In the genomic region with DNA sequence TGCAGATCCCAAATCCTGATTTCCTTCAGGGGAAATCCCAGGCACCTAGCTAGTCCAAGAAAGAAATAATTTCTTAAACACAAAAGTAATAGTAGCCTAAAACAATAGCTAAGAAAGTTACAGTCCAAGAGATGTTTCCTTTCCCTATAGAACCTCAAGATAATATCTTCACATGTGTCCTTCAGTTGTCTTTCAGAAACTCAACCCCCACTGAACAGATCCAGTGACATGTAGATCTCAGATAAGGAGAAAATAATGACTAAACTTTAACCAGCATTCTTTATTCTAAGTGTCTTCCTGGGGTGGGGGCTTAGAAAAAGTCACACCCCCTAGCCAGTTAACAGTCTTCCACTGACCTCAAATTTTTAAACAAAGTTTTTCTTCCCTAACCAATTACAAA, we compare ENCODE assay signal across 30 cellular contexts.
"Had no signal": no experiment of that assay in that cellular context is flagged by ENCODE, and none has a peak within 500 bp of the region (broad histone marks: within the 10 kb centered on the region; RNA-seq: fewer than 3 reads in every experiment).

No MANE protein-coding gene starts in this region.

- H3K79me2 ChIP-seq: parathyroid adenoma had no signal

- H3K4me3 ChIP-seq: neural progenitor cell, ovary, psoas muscle, right lobe of liver, sigmoid colon, suprapubic skin, testis, thyroid gland, transverse colon, upper lobe of right lung, uterus had no signal

- H3K27ac Mint-ChIP-seq: naive thymus-derived CD4-positive, alpha-beta T cell; natural killer cell; nephron; progenitor cell of endocrine pancreas; stimulated activated memory B cell treated with anti-CD40 and anti-IgM and Interleukin-4, amounts not matched to agents 10 μg/mL and 1 μg/mL and 100 μg/mL, for 72 hours; stimulated activated naive CD8-positive, alpha-beta T cell treated with anti-CD3 and anti-CD28 coated beads, Interleukin-15, amount 100 ng/mL, for 72 hours; type B pancreatic cell had no signal

- DNase-seq: naive thymus-derived CD4-positive, alpha-beta T cell; natural killer cell; occipital lobe; ovary; posterior cingulate gyrus; psoas muscle; right cardiac atrium; right lobe of liver; sigmoid colon; small intestine; stimulated activated CD4-positive, alpha-beta T cell treated with anti-CD3 and anti-CD28 coated beads, Interleukin-15, amount 100 ng/mL, for 24 hours; stimulated activated CD4-positive, alpha-beta T cell treated with anti-CD3 and anti-CD28 coated beads, Interleukin-4, amount 100 ng/mL, for 1 hour; stimulated activated CD4-positive, alpha-beta T cell treated with anti-CD3 and anti-CD28 coated beads, Interleukin-4, amount 100 ng/mL, for 4 hours; stimulated activated CD8-positive, alpha-beta memory T cell treated with anti-CD3 and anti-CD28 coated beads, Interleukin-4, amount 100 ng/mL, for 48 hours; stimulated activated naive CD4-positive, alpha-beta T cell; stimulated activated naive CD8-positive, alpha-beta T cell treated with anti-CD3 and anti-CD28 coated beads, Interleukin-15, amount 100 ng/mL, for 72 hours; stimulated activated naive CD8-positive, alpha-beta T cell treated with anti-CD3 and anti-CD28 coated beads, Interleukin-15, Interleukin-2, amounts not matched to agents 100 U/mL and 50 U/mL, for 24 hours; substantia nigra; testis; thyroid gland; transverse colon; upper lobe of right lung; uterus had no signal

- H3K27me3 ChIP-seq: neural progenitor cell, ovary, right lobe of liver, sigmoid colon, suprapubic skin, testis, thyroid gland, transverse colon, upper lobe of right lung, uterus had no signal

- H3K9me3 Mint-ChIP-seq: natural killer cell; nephron; neural progenitor cell; stimulated activated memory B cell treated with anti-CD40 and anti-IgM and Interleukin-4, amounts not matched to agents 10 μg/mL and 1 μg/mL and 100 μg/mL, for 72 hours; stimulated activated naive CD8-positive, alpha-beta T cell treated with anti-CD3 and anti-CD28 coated beads, Interleukin-15, amount 100 ng/mL, for 72 hours; type B pancreatic cell had no signal

- H3K27me3 Mint-ChIP-seq: stimulated activated memory B cell treated with anti-CD40 and anti-IgM and Interleukin-4, amounts not matched to agents 10 μg/mL and 1 μg/mL and 100 μg/mL, for 72 hours had no signal

- H3K36me3 Mint-ChIP-seq: natural killer cell; neural progenitor cell; stimulated activated memory B cell treated with anti-CD40 and anti-IgM and Interleukin-4, amounts not matched to agents 10 μg/mL and 1 μg/mL and 100 μg/mL, for 72 hours; type B pancreatic cell had no signal

- H3K36me3 ChIP-seq: neural progenitor cell, ovary, right lobe of liver, sigmoid colon, suprapubic skin, thyroid gland, transverse colon, upper lobe of right lung, uterus had no signal

- FAIRE-seq: small intestine had no signal

- H3K4me3 Mint-ChIP-seq: naive thymus-derived CD4-positive, alpha-beta T cell; natural killer cell; nephron; neural progenitor cell; stimulated activated memory B cell treated with anti-CD40 and anti-IgM and Interleukin-4, amounts not matched to agents 10 μg/mL and 1 μg/mL and 100 μg/mL, for 72 hours; stimulated activated naive CD8-positive, alpha-beta T cell treated with anti-CD3 and anti-CD28 coated beads, Interleukin-15, amount 100 ng/mL, for 72 hours; type B pancreatic cell had no signal

- H3K4me1 ChIP-seq: neural progenitor cell, parathyroid adenoma, psoas muscle, right lobe of liver, sigmoid colon had no signal

- H2AFZ ChIP-seq: neural progenitor cell, parathyroid adenoma had no signal

- H3K4me1 Mint-ChIP-seq: natural killer cell had no signal

- H3K9ac ChIP-seq: neural progenitor cell, parathyroid adenoma had no signal

- H3K4me2 ChIP-seq: neural progenitor cell had no signal

- H3K27ac ChIP-seq: neural progenitor cell, ovary, parathyroid adenoma, psoas muscle, right lobe of liver, suprapubic skin, testis, thyroid gland, transverse colon, upper lobe of right lung had no signal

- ATAC-seq: naive thymus-derived CD4-positive, alpha-beta T cell; natural killer cell; right cardiac atrium; right lobe of liver; stimulated activated memory B cell treated with anti-CD40 and anti-IgM and Interleukin-4, amounts not matched to agents 10 μg/mL and 1 μg/mL and 100 μg/mL, for 72 hours; stimulated activated naive CD8-positive, alpha-beta T cell treated with anti-CD3 and anti-CD28 coated beads, Interleukin-15, amount 100 ng/mL, for 72 hours; stimulated activated naive CD8-positive, alpha-beta T cell treated with anti-CD3 and anti-CD28 coated beads, Interleukin-15, Interleukin-2, amounts not matched to agents 100 U/mL and 50 U/mL, for 24 hours; upper lobe of right lung had no signal

- H3K9me3 ChIP-seq: ovary, psoas muscle, right lobe of liver, sigmoid colon, suprapubic skin, testis, thyroid gland, transverse colon, upper lobe of right lung, uterus had no signal
